Comparison of ENCODE assay signal across 23 cellular contexts in the genomic region with DNA sequence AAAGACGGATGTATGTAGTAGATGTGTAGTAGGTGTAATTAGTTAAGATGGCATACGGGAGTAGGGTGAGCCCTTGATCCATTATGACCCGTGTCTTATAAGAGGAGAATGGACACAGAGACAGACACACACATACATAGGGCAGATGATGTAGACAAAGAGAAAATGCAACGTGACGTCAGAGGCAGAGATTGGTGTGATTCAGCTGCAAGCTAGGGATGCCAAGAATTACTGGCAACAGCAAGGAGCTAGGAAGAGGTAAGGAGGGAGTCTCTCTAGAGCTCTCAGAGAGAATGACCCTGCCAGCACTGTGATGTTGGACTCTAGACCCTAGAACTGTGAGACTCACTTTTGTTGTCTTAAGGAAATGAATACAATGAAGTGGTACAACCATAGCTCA.
DNase-seq lines count a peak whose midpoint lies in the region; ATAC-seq and TF ChIP-seq lines count a peak whose summit lies in the region.
"Had no signal": no experiment of that assay in that cellular context is flagged by ENCODE, and none has a peak within 500 bp of the region (broad histone marks: within the 10 kb centered on the region; RNA-seq: fewer than 3 reads in every experiment).

No MANE protein-coding gene starts in this region.

- TF ChIP-seq CTCF in epithelial cell of esophagus (IDR thresholded peaks at IDR 0.05; ENCODE audit: insufficient read depth, low read depth, low read length, missing control alignments), result no peak

- ATAC-seq in HG02840 (IDR thresholded peaks at IDR 0.05; ENCODE audit: low FRiP score, unreplicated experiment), result no peak
- ATAC-seq: activated CD8-positive, alpha-beta memory T cell treated with anti-CD3 and anti-CD28 coated beads, Interleukin-2, amount 10 ng/mL, durations not matched to agents 7 days and 5 days; activated T-helper 17 cell treated with anti-CD3 and anti-CD28 coated beads, Interleukin-2, amount 50 U/mL, for 72 hours; K562; PC-3; stimulated activated naive B cell treated with anti-CD40 and anti-IgM and Interleukin-4, amounts not matched to agents 10 μg/mL and 1 μg/mL and 100 μg/mL, for 72 hours; T-helper 17 cell had no signal

- H3K4me3 ChIP-seq in epithelial cell of esophagus (ENCODE audit: low read length), result no peak overlapping the region
- H3K4me3 ChIP-seq in skeletal muscle cell (ENCODE audit: low read depth, low read length), result no peak overlapping the region
- H3K4me3 ChIP-seq: dorsolateral prefrontal cortex, heart left ventricle, K562, left ventricle myocardium inferior, thyroid gland had no signal

- DNase-seq in EH (ENCODE audit: low read depth), result peak; percentile 75
- peak; percentile 45 for DNase-seq in M059J (ENCODE audit: low read depth)
- peak; percentile 15 for DNase-seq in epithelial cell of esophagus (ENCODE audit: low read depth)
- DNase-seq in skeletal muscle cell (ENCODE audit: low read depth), result peak; percentile 27
- no peak for DNase-seq in MV-4-11 (lab: John Stamatoyannopoulos, UW)
- DNase-seq in SKM-1 (lab: John Stamatoyannopoulos, UW; ENCODE audit: unreplicated experiment), result no peak
- DNase-seq: activated CD4-positive, alpha-beta T cell treated with anti-CD3 and anti-CD28 coated beads for 48 hours; activated CD8-positive, alpha-beta memory T cell treated with anti-CD3 and anti-CD28 coated beads, Interleukin-2, amount 10 ng/mL, durations not matched to agents 7 days and 5 days; C1 segment of cervical spinal cord; dorsolateral prefrontal cortex; erythroblast; heart left ventricle; left ventricle myocardium inferior; NCI-H2029; NCI-H345; NCI-H82; PC-3; stimulated activated naive B cell treated with anti-CD40 and anti-IgM and Interleukin-4, amounts not matched to agents 10 μg/mL and 1 μg/mL and 100 μg/mL, for 72 hours; T-helper 17 cell; thyroid gland had no signal

Comparison
In these comparisons a context has a peak if more than half of its experiments do, and no peak if none do; other contexts are left out.
1. DNase-seq: peak in EH (single experiment), M059J (single experiment), epithelial cell of esophagus (single experiment) and skeletal muscle cell (single experiment); none in MV-4-11 (single experiment) and SKM-1 (single experiment).